In the genomic region with DNA sequence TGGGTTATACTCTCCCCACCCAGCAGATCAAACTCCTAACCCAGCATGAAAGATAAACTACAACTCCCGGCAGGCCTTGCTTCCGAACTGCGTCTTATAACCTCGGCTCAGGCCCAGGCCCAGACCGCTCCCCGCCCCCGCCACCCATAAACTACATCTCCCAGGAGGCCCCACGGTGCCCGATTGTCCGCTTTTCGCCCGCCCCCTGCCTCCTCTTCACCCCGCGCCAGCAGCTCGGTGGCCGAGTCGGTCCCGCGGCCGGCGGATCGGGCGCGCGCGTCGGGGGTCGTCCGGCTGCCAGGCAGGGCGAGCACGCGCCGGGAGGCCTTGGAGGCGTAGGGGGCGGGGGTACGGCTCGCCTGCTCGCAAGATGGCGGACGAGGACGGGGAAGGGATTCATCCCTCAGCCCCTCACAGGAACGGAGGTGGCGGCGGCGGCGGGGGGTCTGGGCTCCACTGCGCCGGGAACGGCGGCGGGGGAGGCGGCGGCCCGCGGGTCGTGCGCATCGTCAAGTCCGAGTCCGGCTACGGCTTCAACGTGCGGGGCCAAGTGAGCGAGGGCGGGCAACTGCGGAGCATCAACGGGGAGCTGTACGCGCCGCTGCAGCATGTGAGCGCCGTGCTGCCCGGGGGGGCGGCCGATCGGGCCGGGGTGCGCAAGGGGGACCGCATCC, we compare ENCODE assay signal across 8 cellular contexts. TPM values are rescaled to one million over a fixed set of nuclear protein-coding genes. Genes with fewer than 3 reads are reported as not detected.
DNase-seq lines count a peak whose midpoint lies in the region; ATAC-seq and TF ChIP-seq lines count a peak whose summit lies in the region.

A gene (plus strand): TSS at position 219 of the 674 bp plus-strand sequence. CDS start 152 bp downstream, at position 371.

- peak; percentile 96 for ATAC-seq in HG02884 (IDR thresholded peaks at IDR 0.05; ENCODE audit: unreplicated experiment)
- ATAC-seq in heart left ventricle: peak; percentile 96 to 97 (median 97)
- ATAC-seq in upper lobe of left lung (ENCODE audit: low FRiP score in 2 of 2): peak; percentile 95 to 96

- 0 to 2% (median 1%) methylated on average over 9 to 79 of the region's 79 CpGs for WGBS in adrenal gland, 4 donors
- 1 to 3% (median 1%) methylated on average over 20 to 79 of the region's 79 CpGs for WGBS in heart left ventricle, 4 donors
- 0 to 1% methylated on average over 4 to 63 of the region's 79 CpGs for WGBS in upper lobe of left lung, 2 donors

- no peaks in the 10 kb centered on the region for H3K36me3 ChIP-seq in adrenal gland (replicated peaks in 1 of 2)
- H3K36me3 ChIP-seq in heart left ventricle: peaks cover 0 to 6% (median 0%) of the 10 kb centered on the region in 9 donors
- H3K36me3 ChIP-seq in upper lobe of left lung: no peaks in the 10 kb centered on the region

- peaks cover 10 to 36% of the 10 kb centered on the region in 2 donors for H3K4me1 ChIP-seq in adrenal gland (replicated peaks in 1 of 2)
- H3K4me1 ChIP-seq in heart left ventricle: peaks cover 0 to 55% (median 10%) of the 10 kb centered on the region in 12 donors
- H3K4me1 ChIP-seq in upper lobe of left lung: peaks cover 7 to 42% (median 22%) of the 10 kb centered on the region in 4 donors

- no peak for TF ChIP-seq EP300 in upper lobe of left lung (IDR thresholded peaks at IDR 0.05)

- peak; percentile 74 for TF ChIP-seq POLR2A in GM15510 (IDR thresholded peaks at IDR 0.05; ENCODE audit: borderline replicate concordance, extremely low read depth, insufficient read length)
- peak; percentile 53 to 70 for TF ChIP-seq POLR2A in adrenal gland (IDR thresholded peaks at IDR 0.05)
- peak in 1 of 2 donors; percentile 85 for TF ChIP-seq POLR2A in heart left ventricle (IDR thresholded peaks at IDR 0.05)
- TF ChIP-seq POLR2A in upper lobe of left lung (IDR thresholded peaks at IDR 0.05): peak in 2 of 4 donors; percentile 44 to 88

- intact Hi-C loops in T-helper 1 cell treated with Interleukin-12 subunit alpha and Interleukin-12 subunit beta and Interleukin-4 antibody, amounts not matched to agents 30 ng/mL and 1 ng/mL, for 36 hours (cut with micrococcal nuclease): loop anchor here (1.0 to 10.0 kb wide), 15 partner anchors 17 to 447 kb away; a partner anchor contains a TSS
- intact Hi-C loops in adrenal gland (cut with DNase I) (no loop called here), heart left ventricle (cut with DNase I) (loop anchor here in 1 of 10 donors (5.0 kb wide), 1 partner anchor 115 kb away; no protein-coding TSS in a partner anchor), posterior vena cava (cut with DNase I) (loop anchor here (10.0 kb wide), 2 partner anchors 63 to 123 kb away; no protein-coding TSS in a partner anchor)

- DNase-seq in NCI-H1694 (lab: John Stamatoyannopoulos, UW): peak; percentile 91
- DNase-seq in adrenal gland: peak; percentile 93 to 97 (median 94)
- DNase-seq in heart left ventricle: peak; percentile 93 to 94 (median 94)
- peak; percentile 96 for DNase-seq in posterior vena cava (ENCODE audit: low spot score)
- DNase-seq in upper lobe of left lung: peak; percentile 94 to 95

- H3K4me3 ChIP-seq in adrenal gland (peak within 1 kb of the TSS; percentile 64 to 99 (median 95)), heart left ventricle (peak within 1 kb of the TSS; percentile 56 to 100 (median 89)), upper lobe of left lung (peak within 1 kb of the TSS; percentile 79 to 100 (median 94))

- H3K27ac ChIP-seq in adrenal gland (peak within 1 kb of the TSS; percentile 61 to 95 (median 89)), heart left ventricle (peak within 1 kb of the TSS; percentile 40 to 98 (median 94)), upper lobe of left lung (peak within 1 kb of the TSS; percentile 94 to 99 (median 96))

- TF ChIP-seq CTCF in adrenal gland (IDR thresholded peaks at IDR 0.05) (no peak), heart left ventricle (IDR thresholded peaks at IDR 0.05) (peak in 1 of 12 donors; percentile 14), upper lobe of left lung (IDR thresholded peaks at IDR 0.05) (no peak)

- H3K27me3 ChIP-seq in adrenal gland (no peaks in the 10 kb centered on the region), heart left ventricle (no peaks in the 10 kb centered on the region), upper lobe of left lung (no peaks in the 10 kb centered on the region)

- H3K9me3 ChIP-seq in adrenal gland (replicated peaks in 1 of 3) (no peaks in the 10 kb centered on the region), heart left ventricle (no peaks in the 10 kb centered on the region), upper lobe of left lung (no peaks in the 10 kb centered on the region)

RNA-seq across cellular contexts. Expression of the gene that starts here (rescaled TPM):
- 27.0 and 27.6 TPM in 2 replicates for total RNA-seq in T-helper 1 cell treated with Interleukin-12 subunit alpha and Interleukin-12 subunit beta and Interleukin-4 antibody, amounts not matched to agents 30 ng/mL and 1 ng/mL, for 36 hours
- 10 to 100 TPM; 20.0 to 46.7 (median 33.3) TPM for total RNA-seq in adrenal gland
- polyA plus RNA-seq in adrenal gland: 10 to 100 TPM in 2 of 3 donors, 1 to 10 TPM in 1; 6.0 to 21.8 (median 10.9) TPM
- total RNA-seq in heart left ventricle: 10 to 100 TPM; 21.6 to 39.4 (median 33.2) TPM
- polyA plus RNA-seq in heart left ventricle: 10 to 100 TPM in 1 of 2 donors, 1 to 10 TPM in 1; 9.6 to 17.6 TPM
- total RNA-seq in posterior vena cava: 10 to 100 TPM; 40.1 to 41.9 TPM
- 10 to 100 TPM; 35.0 to 62.9 (median 51.9) TPM for total RNA-seq in upper lobe of left lung

Comparison
In these comparisons a context has a peak if more than half of its experiments do, and no peak if none do; other contexts are left out.
1. Peak in every context shown above with its lines: DNase-seq, ATAC-seq, H3K4me3 ChIP-seq and H3K27ac ChIP-seq.
2. intact Hi-C loops: an anchor here in T-helper 1 cell treated with Interleukin-12 subunit alpha and Interleukin-12 subunit beta and Interleukin-4 antibody, amounts not matched to agents 30 ng/mL and 1 ng/mL, for 36 hours (1.0 to 10.0 kb wide) and posterior vena cava (10.0 kb wide); none called in adrenal gland.